In the genomic region with DNA sequence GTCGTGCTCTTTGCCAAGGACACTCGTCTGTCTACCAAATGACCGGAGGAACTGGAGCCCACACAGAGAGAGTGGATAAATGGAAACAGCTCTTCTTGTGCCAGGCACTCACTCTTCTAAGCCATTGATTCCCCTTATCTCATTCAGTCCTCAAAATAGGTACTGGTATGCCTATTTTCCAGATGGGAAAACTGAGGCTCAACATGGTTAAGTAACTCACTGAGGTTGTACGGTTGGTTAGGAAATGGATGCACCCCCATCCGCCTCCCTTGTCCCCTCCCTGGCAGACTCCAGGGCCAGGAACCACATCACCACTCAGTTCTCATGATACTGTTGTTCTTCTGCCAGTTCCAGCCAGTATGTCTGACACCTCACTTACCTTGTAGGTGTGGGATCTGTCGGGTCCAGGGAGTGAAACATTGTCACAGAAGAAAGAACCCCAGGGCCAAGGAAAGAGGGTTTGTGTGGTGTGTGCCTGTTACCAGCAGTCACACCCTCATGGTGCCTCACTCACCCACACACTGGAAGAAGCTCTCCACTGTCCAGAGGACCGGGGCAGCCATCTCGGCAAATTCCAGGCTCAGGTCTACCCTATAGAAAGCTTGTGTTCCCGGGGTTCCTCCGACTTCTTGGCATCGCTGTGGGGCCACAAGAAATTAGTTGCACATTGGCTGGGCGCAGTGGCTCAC, we compare ENCODE assay signal across 9 cellular contexts.
"Had no signal": no experiment of that assay in that cellular context is flagged by ENCODE, and none has a peak within 500 bp of the region (broad histone marks: within the 10 kb centered on the region; RNA-seq: fewer than 3 reads in every experiment).

No MANE protein-coding gene starts in this region.

- H3K4me3 ChIP-seq: GM23338, HAP-1 had no signal

- DNase-seq: H7, HFFc6, IMR-90, KBM-7 had no signal

- H3K9ac ChIP-seq: KMS-11 had no signal

- ATAC-seq: GM23338, HCT116 had no signal

- H3K4me2 ChIP-seq: GM23338, KMS-11 had no signal

- H3K27ac ChIP-seq: HL-60, KMS-11 had no signal

- H2AFZ ChIP-seq: GM23338 had no signal

- H3K36me3 ChIP-seq: HAP-1 had no signal

- H3K4me1 ChIP-seq: HAP-1 had no signal
